9 cellular contexts compared by ENCODE assay signal in genomic region chr10:102629661-102630614, GRCh38. TPM values are rescaled to one million over a fixed set of nuclear protein-coding genes. Genes with fewer than 3 reads are reported as not detected.
A peak's percentile ranks its signal among the peaks of the same experiment; 100 is the strongest.
DNase-seq lines count a peak whose midpoint lies in the region; ATAC-seq and TF ChIP-seq lines count a peak whose summit lies in the region.
"Had no signal": no experiment of that assay in that cellular context is flagged by ENCODE, and none has a peak within 500 bp of the region (broad histone marks: within the 10 kb centered on the region; RNA-seq: fewer than 3 reads in every experiment).

No MANE protein-coding gene starts in this region.

- no peaks in the 10 kb centered on the region for H3K36me3 ChIP-seq in rectal smooth muscle tissue (ENCODE audit: control insufficient read depth, insufficient read depth, low read length)

- ATAC-seq in GM18519 (IDR thresholded peaks at IDR 0.05; ENCODE audit: low FRiP score, unreplicated experiment) (no peak), HG03108 (IDR thresholded peaks at IDR 0.05; ENCODE audit: unreplicated experiment) (no peak)
- ATAC-seq: stimulated activated memory B cell treated with anti-CD40 and anti-IgM and Interleukin-4, amounts not matched to agents 10 μg/mL and 1 μg/mL and 100 μg/mL, for 72 hours had no signal

- H3K4me3 ChIP-seq in fibroblast of pulmonary artery (replicated peaks; ENCODE audit: low read depth, low read length) (no peak overlapping the region), rectal smooth muscle tissue (ENCODE audit: low read length) (no peak overlapping the region)

- H3K4me1 ChIP-seq in rectal smooth muscle tissue (ENCODE audit: control insufficient read depth, insufficient read depth, low read length) = peaks cover 52% of the 10 kb centered on the region

- H3K27me3 ChIP-seq in rectal smooth muscle tissue (ENCODE audit: control insufficient read depth, insufficient read depth, low read length) = no peaks in the 10 kb centered on the region

- H3K27ac ChIP-seq in rectal smooth muscle tissue (ENCODE audit: low read depth, low read length) = peak overlapping the region; percentile 57

- no peak overlapping the region for H3K9ac ChIP-seq in rectal smooth muscle tissue (ENCODE audit: low read length)

- no peak for TF ChIP-seq CTCF in fibroblast of pulmonary artery (IDR thresholded peaks at IDR 0.05; ENCODE audit: low read length, missing control alignments)

- peak; percentile 93 for DNase-seq in ELF-1 (ENCODE audit: low read depth, low spot score)
- peak; percentile 78 for DNase-seq in SK-N-DZ (ENCODE audit: low spot score)
- peak; percentile 90 for DNase-seq in fibroblast of pulmonary artery (ENCODE audit: low read depth)
- no peak for DNase-seq in NCI-H82 (lab: John Stamatoyannopoulos, UW)
- DNase-seq in activated CD4-positive, alpha-beta T cell treated with anti-CD3 and anti-CD28 coated beads for 48 hours = no peak

RNA-seq across cellular contexts. Expression of gene TRIM8, which starts 14.3 kb away (rescaled TPM):
- 32.2 and 35.3 TPM in 2 replicates for polyA plus RNA-seq in SK-N-DZ (2014; cell fraction: cytosol; rRNA removed)
- 24.5 and 41.7 TPM in 2 replicates for polyA plus RNA-seq in SK-N-DZ (2014; cell fraction: nucleus; rRNA removed)

Comparison
In these comparisons a context has a peak if more than half of its experiments do, and no peak if none do; other contexts are left out.
1. DNase-seq: peak in ELF-1 (single experiment), SK-N-DZ (single experiment) and fibroblast of pulmonary artery (single experiment); none in NCI-H82 (single experiment) and activated CD4-positive, alpha-beta T cell treated with anti-CD3 and anti-CD28 coated beads for 48 hours (single experiment).